Comparison of ENCODE assay signal across 9 cellular contexts in genomic region chr18:32072321-32072720, GRCh38. TPM values are rescaled to one million over a fixed set of nuclear protein-coding genes. Genes with fewer than 3 reads are reported as not detected.
DNase-seq lines count a peak whose midpoint lies in the region; ATAC-seq and TF ChIP-seq lines count a peak whose summit lies in the region.
"Had no signal": no experiment of that assay in that cellular context is flagged by ENCODE, and none has a peak within 500 bp of the region (broad histone marks: within the 10 kb centered on the region; RNA-seq: fewer than 3 reads in every experiment).

No MANE protein-coding gene starts in this region.

- DNase-seq in activated naive CD8-positive, alpha-beta T cell treated with anti-CD3 and anti-CD28 coated beads, Interleukin-2, amount 10 ng/mL, durations not matched to agents 7 days and 5 days = no peak
- no peak for DNase-seq in activated naive CD8-positive, alpha-beta T cell treated with anti-CD3 and anti-CD28 coated beads, Interleukin-2, amount 50 U/mL, for 24 hours
- DNase-seq in Karpas-422 = peak; percentile 56
- no peak for DNase-seq in colonic mucosa
- no peak for DNase-seq in NCI-H2081 (lab: John Stamatoyannopoulos, UW)
- DNase-seq in GOT3 (lab: John Stamatoyannopoulos, UW) = no peak

- H3K27me3 ChIP-seq in Karpas-422 (ENCODE audit: low read length) = no peaks in the 10 kb centered on the region
- H3K27me3 ChIP-seq in colonic mucosa = no peaks in the 10 kb centered on the region
- H3K27me3 ChIP-seq in parathyroid adenoma (ENCODE audit: control insufficient read depth, insufficient read depth, low read length) = no peaks in the 10 kb centered on the region

- no peak overlapping the region for H2AFZ ChIP-seq in Karpas-422 (ENCODE audit: low read length)
- no peak overlapping the region for H2AFZ ChIP-seq in parathyroid adenoma

- H3K4me3 ChIP-seq in Karpas-422 (ENCODE audit: low read length) (no peak overlapping the region), colonic mucosa (no peak overlapping the region), parathyroid adenoma (ENCODE audit: low read depth, low read length) (no peak overlapping the region)

- no peak overlapping the region for H3K4me3 Mint-ChIP-seq in activated naive CD8-positive, alpha-beta T cell treated with anti-CD3 and anti-CD28 coated beads, Interleukin-2, amount 10 ng/mL, durations not matched to agents 7 days and 5 days
- no peak overlapping the region for H3K4me3 Mint-ChIP-seq in activated naive CD8-positive, alpha-beta T cell treated with anti-CD3 and anti-CD28 coated beads, Interleukin-2, amount 50 U/mL, for 24 hours
- H3K4me3 Mint-ChIP-seq: activated naive CD8-positive, alpha-beta T cell had no signal

- no peaks in the 10 kb centered on the region for H3K27me3 Mint-ChIP-seq in activated naive CD8-positive, alpha-beta T cell treated with anti-CD3 and anti-CD28 coated beads, Interleukin-2, amount 10 ng/mL, durations not matched to agents 7 days and 5 days
- H3K27me3 Mint-ChIP-seq in activated naive CD8-positive, alpha-beta T cell treated with anti-CD3 and anti-CD28 coated beads, Interleukin-2, amount 50 U/mL, for 24 hours = no peaks in the 10 kb centered on the region
- H3K27me3 Mint-ChIP-seq: activated naive CD8-positive, alpha-beta T cell had no signal

- H3K36me3 ChIP-seq in Karpas-422 (ENCODE audit: insufficient read depth, low read length) (no peaks in the 10 kb centered on the region), colonic mucosa (no peaks in the 10 kb centered on the region), parathyroid adenoma (ENCODE audit: control insufficient read depth, insufficient read depth, low read length) (no peaks in the 10 kb centered on the region)

- H3K9me2 ChIP-seq in Karpas-422 (replicated peaks; ENCODE audit: insufficient read depth, low read length) = no peaks in the 10 kb centered on the region

- peak; percentile 58 for ATAC-seq in activated naive CD8-positive, alpha-beta T cell treated with anti-CD3 and anti-CD28 coated beads, Interleukin-2, amount 10 ng/mL, durations not matched to agents 7 days and 5 days (ENCODE audit: low read depth)
- ATAC-seq in activated naive CD8-positive, alpha-beta T cell treated with anti-CD3 and anti-CD28 coated beads, Interleukin-2, amount 50 U/mL, for 24 hours = no peak
- ATAC-seq in GM19452 (IDR thresholded peaks at IDR 0.05; ENCODE audit: unreplicated experiment) = no peak

- H3K79me2 ChIP-seq in Karpas-422 (ENCODE audit: low read length) (no peaks in the 10 kb centered on the region), parathyroid adenoma (no peaks in the 10 kb centered on the region)

- intact Hi-C loops in colonic mucosa (cut with DNase I) = no loop called here

- H3K27ac Mint-ChIP-seq in activated naive CD8-positive, alpha-beta T cell treated with anti-CD3 and anti-CD28 coated beads, Interleukin-2, amount 10 ng/mL, durations not matched to agents 7 days and 5 days = no peak overlapping the region
- no peak overlapping the region for H3K27ac Mint-ChIP-seq in activated naive CD8-positive, alpha-beta T cell treated with anti-CD3 and anti-CD28 coated beads, Interleukin-2, amount 50 U/mL, for 24 hours
- H3K27ac Mint-ChIP-seq: activated naive CD8-positive, alpha-beta T cell had no signal

- no peaks in the 10 kb centered on the region for H4K20me1 ChIP-seq in Karpas-422 (ENCODE audit: insufficient read depth, low read depth, low read length)

- peaks cover 15% of the 10 kb centered on the region for H3K4me1 Mint-ChIP-seq in activated naive CD8-positive, alpha-beta T cell treated with anti-CD3 and anti-CD28 coated beads, Interleukin-2, amount 10 ng/mL, durations not matched to agents 7 days and 5 days
- H3K4me1 Mint-ChIP-seq in activated naive CD8-positive, alpha-beta T cell treated with anti-CD3 and anti-CD28 coated beads, Interleukin-2, amount 50 U/mL, for 24 hours = peaks cover 17% of the 10 kb centered on the region

- H3K4me2 ChIP-seq in Karpas-422 (ENCODE audit: low read depth, low read length, poor library complexity, severe bottlenecking) (no peak overlapping the region), parathyroid adenoma (ENCODE audit: low read length) (no peak overlapping the region)

- H3K9me3 Mint-ChIP-seq in activated naive CD8-positive, alpha-beta T cell treated with anti-CD3 and anti-CD28 coated beads, Interleukin-2, amount 10 ng/mL, durations not matched to agents 7 days and 5 days = peaks cover 2% of the 10 kb centered on the region
- no peaks in the 10 kb centered on the region for H3K9me3 Mint-ChIP-seq in activated naive CD8-positive, alpha-beta T cell treated with anti-CD3 and anti-CD28 coated beads, Interleukin-2, amount 50 U/mL, for 24 hours

- peaks cover 27% of the 10 kb centered on the region for H3K36me3 Mint-ChIP-seq in activated naive CD8-positive, alpha-beta T cell treated with anti-CD3 and anti-CD28 coated beads, Interleukin-2, amount 10 ng/mL, durations not matched to agents 7 days and 5 days
- peaks cover 23% of the 10 kb centered on the region for H3K36me3 Mint-ChIP-seq in activated naive CD8-positive, alpha-beta T cell treated with anti-CD3 and anti-CD28 coated beads, Interleukin-2, amount 50 U/mL, for 24 hours (ENCODE audit: low read depth)

- H3K4me1 ChIP-seq in Karpas-422 (ENCODE audit: low read length) = no peaks in the 10 kb centered on the region
- no peaks in the 10 kb centered on the region for H3K4me1 ChIP-seq in colonic mucosa
- H3K4me1 ChIP-seq in parathyroid adenoma = no peaks in the 10 kb centered on the region

- H3K27ac ChIP-seq in Karpas-422 (ENCODE audit: low read length) (no peak overlapping the region), colonic mucosa (no peak overlapping the region), parathyroid adenoma (no peak overlapping the region)

- TF ChIP-seq CTCF in colonic mucosa (IDR thresholded peaks at IDR 0.05) (peak; percentile 33), parathyroid adenoma (IDR thresholded peaks at IDR 0.05) (peak; percentile 49)

- POLR2A ChIA-PET in activated naive CD8-positive, alpha-beta T cell treated with anti-CD3 and anti-CD28 coated beads, Interleukin-2, amount 10 ng/mL, durations not matched to agents 7 days and 5 days (lab: Charles Lee) = interaction anchor here (1.3 to 2.6 kb wide), 5 partner anchors 13 to 53 kb away, joined by 3 to 35 read pairs (median 8); partner anchors contain the start of genes RNF125 and RNF138

- no peak overlapping the region for H3K9ac ChIP-seq in Karpas-422 (ENCODE audit: low read length)
- H3K9ac ChIP-seq in colonic mucosa (ENCODE audit: low read depth in 2 of 2, low read length in 2 of 2) = no peak overlapping the region
- no peak overlapping the region for H3K9ac ChIP-seq in parathyroid adenoma

- H3K9me3 ChIP-seq in Karpas-422 (ENCODE audit: low read length) = no peaks in the 10 kb centered on the region
- no peaks in the 10 kb centered on the region for H3K9me3 ChIP-seq in colonic mucosa
- no peaks in the 10 kb centered on the region for H3K9me3 ChIP-seq in parathyroid adenoma (ENCODE audit: control insufficient read depth, low read length)

RNA-seq across cellular contexts. Expression of gene RNF138, which starts 19.4 kb away (rescaled TPM):
- 10 to 100 TPM; 83.6 to 86.7 TPM for total RNA-seq in activated naive CD8-positive, alpha-beta T cell treated with anti-CD3 and anti-CD28 coated beads, Interleukin-2, amount 10 ng/mL, durations not matched to agents 7 days and 5 days
- total RNA-seq in Karpas-422 (2014; rRNA removed; shearing (Covaris generic); ENCODE audit: low replicate concordance) = 21.8 and 34.0 TPM in 2 replicates
- 10 to 100 TPM; 48.3 to 53.2 TPM for total RNA-seq in colonic mucosa

RNA-seq across cellular contexts. Expression of gene RNF125, which starts 53.7 kb away (rescaled TPM):
- 10 to 100 TPM; 29.0 to 31.2 TPM for total RNA-seq in activated naive CD8-positive, alpha-beta T cell treated with anti-CD3 and anti-CD28 coated beads, Interleukin-2, amount 10 ng/mL, durations not matched to agents 7 days and 5 days
- not detected in 2 replicates for total RNA-seq in Karpas-422 (2014; rRNA removed; shearing (Covaris generic); ENCODE audit: low replicate concordance)
- total RNA-seq in colonic mucosa = 10 to 100 TPM in 1 of 2 donors, 1 to 10 TPM in 1; 8.4 to 13.9 TPM
